ENCODE assay signal across 8 cellular contexts in the genomic region with DNA sequence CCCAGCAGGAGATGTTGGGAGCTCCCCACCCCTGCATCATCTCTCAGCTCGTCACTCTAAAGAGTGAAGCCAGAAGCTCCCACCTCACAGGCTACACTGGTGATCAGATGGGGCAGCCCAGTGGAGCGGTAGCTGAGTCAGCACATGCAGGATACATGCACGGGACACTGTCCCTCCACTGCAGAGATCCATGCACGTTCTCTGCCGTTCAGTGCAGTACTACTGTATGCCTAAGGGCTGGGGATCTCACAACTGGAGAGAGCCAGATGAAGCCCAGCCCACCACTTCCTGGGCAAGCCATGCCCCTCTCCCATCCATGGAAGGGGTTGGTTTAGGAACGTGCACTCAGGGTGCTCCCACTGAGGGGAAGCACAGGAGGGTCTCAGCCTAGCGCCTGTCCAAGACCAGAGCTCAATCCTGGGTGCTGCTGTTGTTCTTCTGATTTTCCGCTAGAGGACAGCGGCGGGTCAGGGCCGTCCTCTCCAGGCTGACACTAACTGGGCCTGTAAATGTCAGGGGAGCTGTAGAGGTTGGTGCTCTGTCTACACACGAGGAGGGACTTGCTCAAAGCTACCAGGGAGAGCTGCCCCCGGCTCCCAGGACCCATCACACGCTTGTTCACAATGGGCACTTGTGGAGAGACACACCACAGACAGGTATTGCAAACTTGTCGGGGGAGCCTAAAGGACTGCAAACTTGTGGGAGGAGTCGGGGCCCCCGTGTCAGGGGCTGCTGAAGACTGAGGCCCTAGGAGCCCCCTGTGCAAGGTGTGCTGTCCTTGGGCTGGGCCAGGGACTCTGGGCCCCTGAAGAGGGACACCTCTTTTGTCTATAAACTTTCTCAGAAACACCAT. TPM values are rescaled to one million over a fixed set of nuclear protein-coding genes. Genes with fewer than 3 reads are reported as not detected.
A peak's percentile ranks its signal among the peaks of the same experiment; 100 is the strongest.
DNase-seq lines count a peak whose midpoint lies in the region; ATAC-seq and TF ChIP-seq lines count a peak whose summit lies in the region.

No MANE protein-coding gene starts in this region.

- no peak overlapping the region for H3K27ac ChIP-seq in CD4-positive, alpha-beta memory T cell (ENCODE audit: low read depth, low read length)

- POLR2A ChIA-PET in CD4-positive, alpha-beta memory T cell (lab: Charles Lee; ENCODE audit: partially characterized antibody): interaction anchor here (0.5 to 1.4 kb wide), 4 partner anchors 18 to 227 kb away, joined by 3 to 7 read pairs (median 4); a partner anchor contains a TSS

- H3K36me3 ChIP-seq in CD4-positive, alpha-beta memory T cell (ENCODE audit: insufficient read depth, low read length): no peaks in the 10 kb centered on the region

- intact Hi-C loops in CD4-positive, alpha-beta memory T cell (cut with micrococcal nuclease): loop anchor here (2.0 kb wide), 2 partner anchors 24 to 66 kb away; no protein-coding TSS in a partner anchor
- intact Hi-C loops in activated T-helper 1 cell treated with anti-CD3 and anti-CD28 coated beads, Interleukin-12 subunit alpha, Interleukin-12 subunit beta, Interleukin-2, Interleukin-4 antibody, amounts not matched to agents 30 ng/mL and 10 ng/mL and 1 ng/mL, durations not matched to agents 14 hours and 24 hours and 36 hours (cut with micrococcal nuclease): loop anchor here (1.0 kb wide), 3 partner anchors 25 to 227 kb away; no protein-coding TSS in a partner anchor

- no peak overlapping the region for H3K4me3 ChIP-seq in CD4-positive, alpha-beta memory T cell (ENCODE audit: low read length in 2 of 2)
- no peak overlapping the region for H3K4me3 ChIP-seq in retinal pigment epithelial cell (ENCODE audit: low read length)

- in situ Hi-C loops in G401 (cut with HindIII; ENCODE audit: low sequenced_read_pairs): no loop called here

- no peak overlapping the region for H3K27ac Mint-ChIP-seq in CD4-positive, alpha-beta memory T cell
- H3K27ac Mint-ChIP-seq in activated T-helper 1 cell treated with anti-CD3 and anti-CD28 coated beads, Interleukin-12 subunit alpha, Interleukin-12 subunit beta, Interleukin-2, Interleukin-4 antibody, amounts not matched to agents 30 ng/mL and 10 ng/mL and 1 ng/mL, durations not matched to agents 14 hours and 24 hours and 36 hours: no peak overlapping the region

- peak; percentile 94 for TF ChIP-seq CTCF in retinal pigment epithelial cell (conservative IDR thresholded peaks at IDR 0.05; ENCODE audit: low read depth, low read length)

- no peaks in the 10 kb centered on the region for H3K27me3 ChIP-seq in CD4-positive, alpha-beta memory T cell (ENCODE audit: insufficient read depth, low read length)

- ATAC-seq in GM18858 (IDR thresholded peaks at IDR 0.05; ENCODE audit: unreplicated experiment): peak; percentile 74
- peak; percentile 65 for ATAC-seq in HG03060 (IDR thresholded peaks at IDR 0.05; ENCODE audit: low read depth, unreplicated experiment)

- H3K36me3 Mint-ChIP-seq in CD4-positive, alpha-beta memory T cell: no peaks in the 10 kb centered on the region
- H3K36me3 Mint-ChIP-seq in activated T-helper 1 cell treated with anti-CD3 and anti-CD28 coated beads, Interleukin-12 subunit alpha, Interleukin-12 subunit beta, Interleukin-2, Interleukin-4 antibody, amounts not matched to agents 30 ng/mL and 10 ng/mL and 1 ng/mL, durations not matched to agents 14 hours and 24 hours and 36 hours (ENCODE audit: low read depth): no peaks in the 10 kb centered on the region

- no peaks in the 10 kb centered on the region for H3K9me3 Mint-ChIP-seq in CD4-positive, alpha-beta memory T cell
- H3K9me3 Mint-ChIP-seq in activated T-helper 1 cell treated with anti-CD3 and anti-CD28 coated beads, Interleukin-12 subunit alpha, Interleukin-12 subunit beta, Interleukin-2, Interleukin-4 antibody, amounts not matched to agents 30 ng/mL and 10 ng/mL and 1 ng/mL, durations not matched to agents 14 hours and 24 hours and 36 hours: no peaks in the 10 kb centered on the region

- CTCF ChIA-PET in CD4-positive, alpha-beta memory T cell (lab: Charles Lee; ENCODE audit: partially characterized antibody): interaction anchor here (0.6 to 4.4 kb wide), 23 partner anchors 12 to 304 kb away, joined by 3 to 39 read pairs (median 5); a partner anchor contains a TSS

- H3K4me3 Mint-ChIP-seq in CD4-positive, alpha-beta memory T cell: no peak overlapping the region
- no peak overlapping the region for H3K4me3 Mint-ChIP-seq in activated T-helper 1 cell treated with anti-CD3 and anti-CD28 coated beads, Interleukin-12 subunit alpha, Interleukin-12 subunit beta, Interleukin-2, Interleukin-4 antibody, amounts not matched to agents 30 ng/mL and 10 ng/mL and 1 ng/mL, durations not matched to agents 14 hours and 24 hours and 36 hours

- no peaks in the 10 kb centered on the region for H3K4me1 ChIP-seq in CD4-positive, alpha-beta memory T cell (ENCODE audit: insufficient read depth, low read length)

- peaks cover 0 to 3% of the 10 kb centered on the region in 2 donors for H3K27me3 Mint-ChIP-seq in CD4-positive, alpha-beta memory T cell
- H3K27me3 Mint-ChIP-seq in activated T-helper 1 cell treated with anti-CD3 and anti-CD28 coated beads, Interleukin-12 subunit alpha, Interleukin-12 subunit beta, Interleukin-2, Interleukin-4 antibody, amounts not matched to agents 30 ng/mL and 10 ng/mL and 1 ng/mL, durations not matched to agents 14 hours and 24 hours and 36 hours (ENCODE audit: insufficient read depth): peaks cover 1% of the 10 kb centered on the region

- H3K9me3 ChIP-seq in CD4-positive, alpha-beta memory T cell (ENCODE audit: control insufficient read depth in 1 of 2, low read length in 2 of 2): no peaks in the 10 kb centered on the region

- H3K4me1 Mint-ChIP-seq in CD4-positive, alpha-beta memory T cell: peaks cover 0 to 5% (median 1%) of the 10 kb centered on the region in 4 donors
- no peaks in the 10 kb centered on the region for H3K4me1 Mint-ChIP-seq in activated T-helper 1 cell treated with anti-CD3 and anti-CD28 coated beads, Interleukin-12 subunit alpha, Interleukin-12 subunit beta, Interleukin-2, Interleukin-4 antibody, amounts not matched to agents 30 ng/mL and 10 ng/mL and 1 ng/mL, durations not matched to agents 14 hours and 24 hours and 36 hours (ENCODE audit: low read depth)

- DNase-seq in CD4-positive, alpha-beta memory T cell: peak in 4 of 5 donors; percentile 42 to 56 (median 52)
- DNase-seq in NCI-H460 (ENCODE audit: extremely low read depth, low read depth) (peak; percentile 26), germinal center (ENCODE audit: low spot score) (peak; percentile 74), retinal pigment epithelial cell (ENCODE audit: low read depth) (no peak), G401 (ENCODE audit: low spot score) (no peak)
- peak; percentile 20 for DNase-seq in activated T-helper 1 cell treated with anti-CD3 and anti-CD28 coated beads, Interleukin-12 subunit alpha, Interleukin-12 subunit beta, Interleukin-2, Interleukin-4 antibody, amounts not matched to agents 30 ng/mL and 10 ng/mL and 1 ng/mL, durations not matched to agents 14 hours and 24 hours and 36 hours (ENCODE audit: low spot score)

RNA-seq across cellular contexts. Expression of a gene that starts 18.2 kb away (rescaled TPM):
- total RNA-seq in CD4-positive, alpha-beta memory T cell: 1 to 10 TPM; 6.2 to 7.9 TPM
- 1 to 10 TPM in 1 of 2 donors, under 1 TPM in 1; 0.44 to 1.3 TPM for polyA plus RNA-seq in CD4-positive, alpha-beta memory T cell
- total RNA-seq in NCI-H460 (2014; rRNA removed; shearing (Covaris generic)): 2.3 and 3.6 TPM in 2 replicates
- 1.2 and 1.3 TPM in 2 replicates for polyA plus RNA-seq in NCI-H460 (2014; cell fraction: nucleus; rRNA removed)
- total RNA-seq in activated T-helper 1 cell treated with anti-CD3 and anti-CD28 coated beads, Interleukin-12 subunit alpha, Interleukin-12 subunit beta, Interleukin-2, Interleukin-4 antibody, amounts not matched to agents 30 ng/mL and 10 ng/mL and 1 ng/mL, durations not matched to agents 14 hours and 24 hours and 36 hours: 0.24 and 0.36 TPM in 2 replicates
- total RNA-seq in G401 (2014; rRNA removed; shearing (Covaris generic)): 0.37 and 1.3 TPM in 2 replicates

RNA-seq across cellular contexts. Expression of a gene that starts 22.3 kb away (rescaled TPM):
- 10 to 100 TPM; 37.1 to 41.3 TPM for total RNA-seq in CD4-positive, alpha-beta memory T cell
- polyA plus RNA-seq in CD4-positive, alpha-beta memory T cell: 10 to 100 TPM in 1 of 2 donors, 1 to 10 TPM in 1; 7.9 to 14.3 TPM
- total RNA-seq in NCI-H460 (2014; rRNA removed; shearing (Covaris generic)): 2.9 and 8.9 TPM in 2 replicates
- 2.5 and 9.7 TPM in 2 replicates for polyA plus RNA-seq in NCI-H460 (2014; cell fraction: nucleus; rRNA removed)
- total RNA-seq in activated T-helper 1 cell treated with anti-CD3 and anti-CD28 coated beads, Interleukin-12 subunit alpha, Interleukin-12 subunit beta, Interleukin-2, Interleukin-4 antibody, amounts not matched to agents 30 ng/mL and 10 ng/mL and 1 ng/mL, durations not matched to agents 14 hours and 24 hours and 36 hours: 25.4 and 33.6 TPM in 2 replicates
- total RNA-seq in G401 (2014; rRNA removed; shearing (Covaris generic)): not detected in 2 replicates

Comparison
In these comparisons a context has a peak if more than half of its experiments do, and no peak if none do; other contexts are left out.
1. DNase-seq: peak in CD4-positive, alpha-beta memory T cell (4 of 5), NCI-H460 (single experiment), activated T-helper 1 cell treated with anti-CD3 and anti-CD28 coated beads, Interleukin-12 subunit alpha, Interleukin-12 subunit beta, Interleukin-2, Interleukin-4 antibody, amounts not matched to agents 30 ng/mL and 10 ng/mL and 1 ng/mL, durations not matched to agents 14 hours and 24 hours and 36 hours (single experiment) and germinal center (single experiment); none in retinal pigment epithelial cell (single experiment) and G401 (single experiment).